Comparison of ENCODE assay signal across 11 cellular contexts in genomic region chr1:83500987-83501591, GRCh38.
DNase-seq lines count a peak whose midpoint lies in the region; ATAC-seq and TF ChIP-seq lines count a peak whose summit lies in the region.
"Had no signal": no experiment of that assay in that cellular context is flagged by ENCODE, and none has a peak within 500 bp of the region (broad histone marks: within the 10 kb centered on the region; RNA-seq: fewer than 3 reads in every experiment).

No MANE protein-coding gene starts in this region.

- peaks cover 10% of the 10 kb centered on the region for H3K79me1 ChIP-seq in trophoblast cell (ENCODE audit: low read length)

- no peaks in the 10 kb centered on the region for H3K27me3 Mint-ChIP-seq in activated T-cell treated with anti-CD3 and anti-CD28 coated beads, Interleukin-2, amount 50 U/mL, for 4 hours (ENCODE audit: low read depth)
- no peaks in the 10 kb centered on the region for H3K27me3 Mint-ChIP-seq in Calu3 (ENCODE audit: unreplicated experiment)
- H3K27me3 Mint-ChIP-seq: T-cell had no signal

- no peak overlapping the region for H3K14ac ChIP-seq in trophoblast cell (ENCODE audit: low read length)

- no peak overlapping the region for H4K8ac ChIP-seq in trophoblast cell (ENCODE audit: low read depth, low read length)

- H4K91ac ChIP-seq in trophoblast cell (ENCODE audit: low read depth, low read length): no peak overlapping the region

- no peak overlapping the region for H3K4me3 Mint-ChIP-seq in activated T-cell treated with anti-CD3 and anti-CD28 coated beads, Interleukin-2, amount 50 U/mL, for 4 hours
- H3K4me3 Mint-ChIP-seq in Calu3 (ENCODE audit: low read depth, unreplicated experiment): no peak overlapping the region
- H3K4me3 Mint-ChIP-seq: T-cell had no signal

- WGBS in trophoblast cell (ENCODE audit: extremely low coverage, insufficient coverage, insufficient read length): no CpG with 5 or more reads among the region's 1 CpG
- 52 to 53% methylated on average over 1 of the region's 1 CpG for WGBS in upper lobe of left lung, 2 donors
- WGBS in testis, 2 donors: 88 to 90% methylated on average over 1 of the region's 1 CpG

- H3K4me3 ChIP-seq in trophoblast cell (ENCODE audit: low read depth, low read length) (no peak overlapping the region), upper lobe of left lung (no peak overlapping the region), testis (no peak overlapping the region)

- H2BK120ac ChIP-seq in trophoblast cell (ENCODE audit: insufficient read depth, low read length, poor library complexity): no peak overlapping the region

- no peaks in the 10 kb centered on the region for H3K9me3 ChIP-seq in trophoblast cell (ENCODE audit: insufficient read depth, low read depth, low read length)
- H3K9me3 ChIP-seq in upper lobe of left lung: no peaks in the 10 kb centered on the region
- H3K9me3 ChIP-seq in testis: no peaks in the 10 kb centered on the region

- peak; percentile 70 to 80 for ATAC-seq in activated T-cell treated with anti-CD3 and anti-CD28 coated beads, Interleukin-2, amount 50 U/mL, for 4 hours
- ATAC-seq in GM21786 (IDR thresholded peaks at IDR 0.05; ENCODE audit: unreplicated experiment) (peak; percentile 87), HG03442 (IDR thresholded peaks at IDR 0.05; ENCODE audit: unreplicated experiment) (peak; percentile 91), upper lobe of left lung (ENCODE audit: low FRiP score in 2 of 2) (no peak)

- H3K36me3 Mint-ChIP-seq in activated T-cell treated with anti-CD3 and anti-CD28 coated beads, Interleukin-2, amount 50 U/mL, for 4 hours (ENCODE audit: insufficient read depth): peaks cover 4% of the 10 kb centered on the region
- H3K36me3 Mint-ChIP-seq in Calu3 (ENCODE audit: insufficient read depth, unreplicated experiment): no peaks in the 10 kb centered on the region
- H3K36me3 Mint-ChIP-seq: T-cell had no signal

- peaks cover 0 to 2% of the 10 kb centered on the region in 2 experiments for H3K4me1 ChIP-seq in trophoblast cell (ENCODE audit: control insufficient read depth in 1 of 2, insufficient read depth in 2 of 2, low read length in 2 of 2)
- no peaks in the 10 kb centered on the region for H3K4me1 ChIP-seq in upper lobe of left lung
- no peaks in the 10 kb centered on the region for H3K4me1 ChIP-seq in testis

- no peak overlapping the region for H3K9ac ChIP-seq in trophoblast cell (ENCODE audit: low read length)

- CTCF ChIA-PET in Calu3 (lab: Charles Lee): no interaction called here

- H2AFZ ChIP-seq in trophoblast cell (ENCODE audit: insufficient read depth, low read length, poor library complexity): no peak overlapping the region

- H3K27me3 ChIP-seq in trophoblast cell (ENCODE audit: insufficient read depth, low read length) (no peaks in the 10 kb centered on the region), upper lobe of left lung (no peaks in the 10 kb centered on the region), testis (no peaks in the 10 kb centered on the region)

- H4K12ac ChIP-seq in trophoblast cell (ENCODE audit: low read depth, low read length): no peak overlapping the region

- H3K23ac ChIP-seq in trophoblast cell (ENCODE audit: low read length): no peak overlapping the region

- H3K9me3 Mint-ChIP-seq in activated T-cell treated with anti-CD3 and anti-CD28 coated beads, Interleukin-2, amount 50 U/mL, for 4 hours: peaks cover 22% of the 10 kb centered on the region
- peaks cover 17% of the 10 kb centered on the region for H3K9me3 Mint-ChIP-seq in Calu3 (ENCODE audit: low read depth, unreplicated experiment)

- BruUV-seq in Calu3 (replicated peaks; lab: Mats Ljungman, UMichigan): no TSS peak

- TF ChIP-seq POLR2A in upper lobe of left lung (IDR thresholded peaks at IDR 0.05) (no peak), testis (IDR thresholded peaks at IDR 0.05) (no peak)

- H3K4me1 Mint-ChIP-seq in activated T-cell treated with anti-CD3 and anti-CD28 coated beads, Interleukin-2, amount 50 U/mL, for 4 hours (ENCODE audit: low read depth): peaks cover 21% of the 10 kb centered on the region
- no peaks in the 10 kb centered on the region for H3K4me1 Mint-ChIP-seq in Calu3 (ENCODE audit: low read depth, unreplicated experiment)

- H3K27ac Mint-ChIP-seq in Calu3 (ENCODE audit: unreplicated experiment): no peak overlapping the region
- H3K27ac Mint-ChIP-seq: T-cell had no signal

- no peak overlapping the region for H2BK5ac ChIP-seq in trophoblast cell (ENCODE audit: low read depth, low read length, poor library complexity)

- no peak for DNase-seq in activated T-cell treated with anti-CD3 and anti-CD28 coated beads, Interleukin-2, amount 50 U/mL, for 4 hours
- no peak for DNase-seq in activated T-cell treated with anti-CD3 and anti-CD28 coated beads for 4 hours
- DNase-seq in trophoblast cell: no peak
- no peak for DNase-seq in Calu3
- no peak for DNase-seq in upper lobe of left lung
- no peak for DNase-seq in testis
- DNase-seq: NCI-H1048; stimulated activated CD4-positive, alpha-beta T cell treated with anti-CD3 and anti-CD28 coated beads, Interleukin-4, amount 100 ng/mL, for 24 hours; T-cell had no signal

- intact Hi-C loops in Calu3 (cut with micrococcal nuclease; ENCODE audit: unreplicated experiment) (no loop called here), testis (cut with DNase I; ENCODE audit: low total_unique reads) (no loop called here)

- no peak for TF ChIP-seq EP300 in upper lobe of left lung (IDR thresholded peaks at IDR 0.05)

- H3K4me2 ChIP-seq in trophoblast cell (ENCODE audit: low read length): no peak overlapping the region

- no peak overlapping the region for H3K4ac ChIP-seq in trophoblast cell (ENCODE audit: low read depth, low read length)

- no peak overlapping the region for H2AK5ac ChIP-seq in trophoblast cell (ENCODE audit: low read length)

- H3K27ac ChIP-seq in trophoblast cell (ENCODE audit: low read depth, low read length) (peak overlapping the region; percentile 51), upper lobe of left lung (no peak overlapping the region), testis (no peak overlapping the region)

- TF ChIP-seq CTCF in Calu3 (IDR thresholded peaks at IDR 0.05; ENCODE audit: unreplicated experiment) (no peak), upper lobe of left lung (IDR thresholded peaks at IDR 0.05) (no peak), testis (IDR thresholded peaks at IDR 0.05) (no peak)

- H3K79me2 ChIP-seq in trophoblast cell (ENCODE audit: control insufficient read depth, insufficient read depth, low read length, poor library complexity): no peaks in the 10 kb centered on the region

- no peak overlapping the region for H2BK12ac ChIP-seq in trophoblast cell (ENCODE audit: low read length)

- no peak overlapping the region for H3K18ac ChIP-seq in trophoblast cell (ENCODE audit: low read length)

- H3K36me3 ChIP-seq in trophoblast cell (ENCODE audit: control insufficient read depth in 1 of 2, insufficient read depth in 2 of 2, low read length in 2 of 2): no peaks in the 10 kb centered on the region
- H3K36me3 ChIP-seq in upper lobe of left lung: no peaks in the 10 kb centered on the region
- H3K36me3 ChIP-seq in testis (ENCODE audit: low read depth, missing control alignments): no peaks in the 10 kb centered on the region

Comparison
In these comparisons a context has a peak if more than half of its experiments do, and no peak if none do; other contexts are left out.
1. ATAC-seq: peak in activated T-cell treated with anti-CD3 and anti-CD28 coated beads, Interleukin-2, amount 50 U/mL, for 4 hours (2 of 2), GM21786 (single experiment) and HG03442 (single experiment); none in upper lobe of left lung (0 of 2).